9 cellular contexts compared by ENCODE assay signal in the genomic region with DNA sequence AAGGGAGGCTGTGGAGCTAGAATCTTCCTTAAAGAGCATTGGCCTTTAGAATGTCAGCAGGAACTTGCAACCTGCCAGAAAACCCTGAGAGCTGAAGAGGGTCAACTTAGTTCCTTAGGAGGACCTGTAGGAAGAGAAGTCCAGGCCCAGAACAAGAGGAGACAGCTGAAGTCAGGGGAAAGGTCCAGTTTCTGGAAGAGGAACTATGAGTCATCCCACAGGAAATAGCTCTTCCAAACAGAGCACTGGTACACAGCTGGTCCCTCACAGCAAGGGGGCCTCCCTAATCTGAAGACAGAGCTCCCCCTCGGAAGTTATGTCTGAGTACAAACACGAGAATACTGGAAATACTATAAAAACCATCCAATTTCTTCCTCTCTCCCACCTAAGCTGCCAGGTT.
DNase-seq lines count a peak whose midpoint lies in the region; ATAC-seq and TF ChIP-seq lines count a peak whose summit lies in the region.
"Had no signal": no experiment of that assay in that cellular context is flagged by ENCODE, and none has a peak within 500 bp of the region (broad histone marks: within the 10 kb centered on the region; RNA-seq: fewer than 3 reads in every experiment).

No MANE protein-coding gene starts in this region.

- CTCF ChIA-PET in CD4-positive, alpha-beta memory T cell (lab: Charles Lee; ENCODE audit: partially characterized antibody): interaction anchor here (1.1 to 3.1 kb wide), 6 partner anchors 13 to 173 kb away, joined by 3 to 13 read pairs (median 4); no protein-coding TSS in a partner anchor

- H3K9me3 ChIP-seq in neural progenitor cell (ENCODE audit: low read depth): no peaks in the 10 kb centered on the region
- no peaks in the 10 kb centered on the region for H3K9me3 ChIP-seq in CD4-positive, alpha-beta memory T cell (ENCODE audit: control insufficient read depth in 1 of 2, low read length in 2 of 2)
- H3K9me3 ChIP-seq in tibial artery: no peaks in the 10 kb centered on the region

- H3F3A ChIP-seq in neural progenitor cell (ENCODE audit: low read depth): no peaks in the 10 kb centered on the region

- DNase-seq in ELF-1 (ENCODE audit: low read depth, low spot score) (peak; percentile 5), NCI-H69 (lab: John Stamatoyannopoulos, UW) (peak; percentile 60), epithelial cell of esophagus (ENCODE audit: low read depth) (peak; percentile 2), neural progenitor cell (ENCODE audit: low spot score) (no peak), cerebellar cortex (ENCODE audit: low spot score) (no peak), tibial artery (no peak)
- DNase-seq in CD4-positive, alpha-beta memory T cell: no peak
- no peak for DNase-seq in effector memory CD8-positive, alpha-beta T cell
- DNase-seq: NCI-H1048 had no signal

- H3K4me3 ChIP-seq in epithelial cell of esophagus (ENCODE audit: low read length): no peak overlapping the region
- no peak overlapping the region for H3K4me3 ChIP-seq in neural progenitor cell
- H3K4me3 ChIP-seq in CD4-positive, alpha-beta memory T cell (ENCODE audit: low read length in 2 of 2): no peak overlapping the region
- no peak overlapping the region for H3K4me3 ChIP-seq in tibial artery

- no peaks in the 10 kb centered on the region for H3K9me3 Mint-ChIP-seq in neural progenitor cell
- H3K9me3 Mint-ChIP-seq in CD4-positive, alpha-beta memory T cell: no peaks in the 10 kb centered on the region
- H3K9me3 Mint-ChIP-seq in effector memory CD8-positive, alpha-beta T cell: no peaks in the 10 kb centered on the region

- H3K36me3 ChIP-seq in neural progenitor cell (no peaks in the 10 kb centered on the region), tibial artery (peaks cover 0 to 3% (median 0%) of the 10 kb centered on the region in 3 donors)
- no peaks in the 10 kb centered on the region for H3K36me3 ChIP-seq in CD4-positive, alpha-beta memory T cell (ENCODE audit: insufficient read depth, low read length)

- no peaks in the 10 kb centered on the region for H3K36me3 Mint-ChIP-seq in neural progenitor cell
- peaks cover 0 to 7% of the 10 kb centered on the region in 2 donors for H3K36me3 Mint-ChIP-seq in CD4-positive, alpha-beta memory T cell
- peaks cover 2% of the 10 kb centered on the region for H3K36me3 Mint-ChIP-seq in effector memory CD8-positive, alpha-beta T cell (ENCODE audit: insufficient read depth)

- H3K27ac Mint-ChIP-seq in neural progenitor cell: no peak overlapping the region
- no peak overlapping the region for H3K27ac Mint-ChIP-seq in CD4-positive, alpha-beta memory T cell
- H3K27ac Mint-ChIP-seq in effector memory CD8-positive, alpha-beta T cell: no peak overlapping the region

- POLR2A ChIA-PET in CD4-positive, alpha-beta memory T cell (lab: Charles Lee; ENCODE audit: partially characterized antibody): no interaction called here

- H3K27me3 ChIP-seq in neural progenitor cell (no peaks in the 10 kb centered on the region), tibial artery (no peaks in the 10 kb centered on the region)
- H3K27me3 ChIP-seq in CD4-positive, alpha-beta memory T cell (ENCODE audit: insufficient read depth, low read length): no peaks in the 10 kb centered on the region

- H3K4me3 Mint-ChIP-seq in neural progenitor cell: no peak overlapping the region
- no peak overlapping the region for H3K4me3 Mint-ChIP-seq in CD4-positive, alpha-beta memory T cell
- H3K4me3 Mint-ChIP-seq in effector memory CD8-positive, alpha-beta T cell: no peak overlapping the region

- no peaks in the 10 kb centered on the region for H4K20me1 ChIP-seq in neural progenitor cell (ENCODE audit: low read depth)

- no peaks in the 10 kb centered on the region for H3K79me2 ChIP-seq in neural progenitor cell (ENCODE audit: low read depth)

- intact Hi-C loops in CD4-positive, alpha-beta memory T cell (cut with micrococcal nuclease): no loop called here
- intact Hi-C loops in tibial artery (cut with DNase I; ENCODE audit: low total_unique reads): no loop called here

- H2AFZ ChIP-seq in neural progenitor cell (replicated peaks): peak overlapping the region; percentile 57

- H3K27ac ChIP-seq in neural progenitor cell (no peak overlapping the region), tibial artery (no peak overlapping the region)
- no peak overlapping the region for H3K27ac ChIP-seq in CD4-positive, alpha-beta memory T cell (ENCODE audit: low read depth, low read length)

- ATAC-seq in effector memory CD8-positive, alpha-beta T cell (replicated peaks): no peak

- no peak overlapping the region for H3K9ac ChIP-seq in neural progenitor cell

- TF ChIP-seq CTCF in epithelial cell of esophagus (IDR thresholded peaks at IDR 0.05; ENCODE audit: insufficient read depth, low read depth, low read length, missing control alignments) (no peak), neural progenitor cell (IDR thresholded peaks at IDR 0.05) (no peak), tibial artery (IDR thresholded peaks at IDR 0.05) (no peak)

- H3K27me3 Mint-ChIP-seq in neural progenitor cell (ENCODE audit: insufficient read depth, low read depth): no peaks in the 10 kb centered on the region
- H3K27me3 Mint-ChIP-seq in CD4-positive, alpha-beta memory T cell: no peaks in the 10 kb centered on the region
- H3K27me3 Mint-ChIP-seq in effector memory CD8-positive, alpha-beta T cell: no peaks in the 10 kb centered on the region

- no peak overlapping the region for H3K4me2 ChIP-seq in neural progenitor cell

- H3K4me1 ChIP-seq in neural progenitor cell (no peaks in the 10 kb centered on the region), tibial artery (no peaks in the 10 kb centered on the region)
- no peaks in the 10 kb centered on the region for H3K4me1 ChIP-seq in CD4-positive, alpha-beta memory T cell (ENCODE audit: insufficient read depth, low read length)

- H3K4me1 Mint-ChIP-seq in neural progenitor cell: peaks cover 3% of the 10 kb centered on the region
- H3K4me1 Mint-ChIP-seq in CD4-positive, alpha-beta memory T cell: no peaks in the 10 kb centered on the region
- H3K4me1 Mint-ChIP-seq in effector memory CD8-positive, alpha-beta T cell (ENCODE audit: low read depth in 2 of 2): no peaks in the 10 kb centered on the region

Comparison
In these comparisons a context has a peak if more than half of its experiments do, and no peak if none do; other contexts are left out.
1. DNase-seq: peak in ELF-1 (single experiment), NCI-H69 (single experiment) and epithelial cell of esophagus (single experiment); none in neural progenitor cell (single experiment), cerebellar cortex (single experiment), CD4-positive, alpha-beta memory T cell (0 of 5), tibial artery (0 of 2) and effector memory CD8-positive, alpha-beta T cell (0 of 3).